ENCODE assay signal across 1 cellular context in the genomic region with DNA sequence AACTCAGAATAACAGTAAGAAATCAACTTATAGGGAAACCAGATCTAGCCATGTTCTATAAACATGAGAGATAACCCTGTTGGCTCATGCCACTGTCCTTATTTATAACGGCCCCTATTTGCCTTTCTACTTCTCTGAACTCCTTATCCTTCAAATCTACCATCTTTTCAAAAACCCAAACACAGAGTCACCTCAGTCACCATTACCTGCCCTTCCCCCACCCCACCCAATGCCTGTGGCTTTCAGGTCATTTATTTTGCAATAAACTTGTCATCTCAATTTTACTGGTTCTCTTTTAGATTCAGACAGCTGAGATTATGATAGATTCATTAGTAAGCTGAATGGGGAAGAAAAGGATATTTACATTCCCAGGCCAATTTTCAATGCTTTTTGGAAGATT.
TF ChIP-seq lines count a peak whose summit lies in the region.

No MANE protein-coding gene starts in this region.

TF ChIP-seq in K562, 482 proteins besides CTCF, POLR2A, EP300 and RAD21:
- TF ChIP-seq NBN (IDR thresholded peaks at IDR 0.05; ENCODE audit: low read depth) (no peak), HEY1 (CRISPR knock-in tag; IDR thresholded peaks at IDR 0.05; ENCODE audit: borderline replicate concordance) (no peak), DPF2 (IDR thresholded peaks at IDR 0.05) (0 out of 2 replicates have a peak, but pooled peaks have one; percentile 35), SMAD4 (CRISPR knock-in tag; conservative IDR thresholded peaks at IDR 0.05) (peak; percentile 75), NCOR1 (IDR thresholded peaks at IDR 0.05) (peak; percentile 25; the same call in 1 of the 2 replicates), ETS2 (tag; IDR thresholded peaks at IDR 0.05; ENCODE audit: borderline replicate concordance, poor library complexity, severe bottlenecking) (no peak), LEF1 (IDR thresholded peaks at IDR 0.05) (peak; percentile 50), NEUROD1 (IDR thresholded peaks at IDR 0.05; ENCODE audit: borderline replicate concordance, low read depth, low read length, partially characterized antibody) (no peak), ARID1B (IDR thresholded peaks at IDR 0.05) (0 out of 2 replicates have a peak, but pooled peaks have one; percentile 30), HDAC1 (IDR thresholded peaks at IDR 0.05) (peak in 1 of 2 experiments; percentile 25; a peak in 1 of 4 replicates), ZEB2 (IDR thresholded peaks at IDR 0.05) (peak; percentile 63), MYBL2 (IDR thresholded peaks at IDR 0.05; ENCODE audit: low read depth) (peak; percentile 44; the same call in 1 of the 2 replicates), MYBL2 (CRISPR knock-in tag; IDR thresholded peaks at IDR 0.05; ENCODE audit: borderline replicate concordance) (no peak), TEAD4 (IDR thresholded peaks at IDR 0.05; ENCODE audit: low read length) (0 out of 2 replicates have a peak, but pooled peaks have one; percentile 21), TEAD4 (CRISPR knock-in tag; IDR thresholded peaks at IDR 0.05; ENCODE audit: borderline replicate concordance) (no peak), MEIS2 (IDR thresholded peaks at IDR 0.05; ENCODE audit: partially characterized antibody) (peak; percentile 91), JUND (IDR thresholded peaks at IDR 0.05; ENCODE audit: borderline replicate concordance, low read depth, low read length) (0 out of 2 replicates have a peak, but pooled peaks have one; percentile 33), JUND (tag; IDR thresholded peaks at IDR 0.05; ENCODE audit: borderline replicate concordance, low read depth, low read length) (no peak), CC2D1A (IDR thresholded peaks at IDR 0.05) (peak; percentile 56; the same call in 1 of the 2 replicates), KDM1A (IDR thresholded peaks at IDR 0.05) (peak; percentile 51 to 63; a peak in 2 of 4 replicates), ZNF175 (CRISPR knock-in tag; IDR thresholded peaks at IDR 0.05; ENCODE audit: low read depth) (no peak), TBL1XR1 (IDR thresholded peaks at IDR 0.05; ENCODE audit: low read length in 2 of 2) (peak in 1 of 2 experiments; percentile 50; a peak in 1 of 4 replicates), SMARCA5 (IDR thresholded peaks at IDR 0.05) (0 out of 2 replicates have a peak, but pooled peaks have one; percentile 10)
- TF ChIP-seq, protein P1, sequence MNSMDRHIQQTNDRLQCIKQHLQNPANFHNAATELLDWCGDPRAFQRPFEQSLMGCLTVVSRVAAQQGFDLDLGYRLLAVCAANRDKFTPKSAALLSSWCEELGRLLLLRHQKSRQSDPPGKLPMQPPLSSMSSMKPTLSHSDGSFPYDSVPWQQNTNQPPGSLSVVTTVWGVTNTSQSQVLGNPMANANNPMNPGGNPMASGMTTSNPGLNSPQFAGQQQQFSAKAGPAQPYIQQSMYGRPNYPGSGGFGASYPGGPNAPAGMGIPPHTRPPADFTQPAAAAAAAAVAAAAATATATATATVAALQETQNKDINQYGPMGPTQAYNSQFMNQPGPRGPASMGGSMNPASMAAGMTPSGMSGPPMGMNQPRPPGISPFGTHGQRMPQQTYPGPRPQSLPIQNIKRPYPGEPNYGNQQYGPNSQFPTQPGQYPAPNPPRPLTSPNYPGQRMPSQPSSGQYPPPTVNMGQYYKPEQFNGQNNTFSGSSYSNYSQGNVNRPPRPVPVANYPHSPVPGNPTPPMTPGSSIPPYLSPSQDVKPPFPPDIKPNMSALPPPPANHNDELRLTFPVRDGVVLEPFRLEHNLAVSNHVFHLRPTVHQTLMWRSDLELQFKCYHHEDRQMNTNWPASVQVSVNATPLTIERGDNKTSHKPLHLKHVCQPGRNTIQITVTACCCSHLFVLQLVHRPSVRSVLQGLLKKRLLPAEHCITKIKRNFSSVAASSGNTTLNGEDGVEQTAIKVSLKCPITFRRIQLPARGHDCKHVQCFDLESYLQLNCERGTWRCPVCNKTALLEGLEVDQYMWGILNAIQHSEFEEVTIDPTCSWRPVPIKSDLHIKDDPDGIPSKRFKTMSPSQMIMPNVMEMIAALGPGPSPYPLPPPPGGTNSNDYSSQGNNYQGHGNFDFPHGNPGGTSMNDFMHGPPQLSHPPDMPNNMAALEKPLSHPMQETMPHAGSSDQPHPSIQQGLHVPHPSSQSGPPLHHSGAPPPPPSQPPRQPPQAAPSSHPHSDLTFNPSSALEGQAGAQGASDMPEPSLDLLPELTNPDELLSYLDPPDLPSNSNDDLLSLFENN (IDR thresholded peaks at IDR 0.05; ENCODE audit: low read depth in 2 of 2, low read length in 2 of 2): 0 out of 4 replicates have a peak, but pooled peaks of 1 of the 2 experiments have one; percentile 21
- TF ChIP-seq, protein P2, sequence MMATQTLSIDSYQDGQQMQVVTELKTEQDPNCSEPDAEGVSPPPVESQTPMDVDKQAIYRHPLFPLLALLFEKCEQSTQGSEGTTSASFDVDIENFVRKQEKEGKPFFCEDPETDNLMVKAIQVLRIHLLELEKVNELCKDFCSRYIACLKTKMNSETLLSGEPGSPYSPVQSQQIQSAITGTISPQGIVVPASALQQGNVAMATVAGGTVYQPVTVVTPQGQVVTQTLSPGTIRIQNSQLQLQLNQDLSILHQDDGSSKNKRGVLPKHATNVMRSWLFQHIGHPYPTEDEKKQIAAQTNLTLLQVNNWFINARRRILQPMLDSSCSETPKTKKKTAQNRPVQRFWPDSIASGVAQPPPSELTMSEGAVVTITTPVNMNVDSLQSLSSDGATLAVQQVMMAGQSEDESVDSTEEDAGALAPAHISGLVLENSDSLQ (IDR thresholded peaks at IDR 0.05): peak; percentile 55
- TF ChIP-seq, protein P3, sequence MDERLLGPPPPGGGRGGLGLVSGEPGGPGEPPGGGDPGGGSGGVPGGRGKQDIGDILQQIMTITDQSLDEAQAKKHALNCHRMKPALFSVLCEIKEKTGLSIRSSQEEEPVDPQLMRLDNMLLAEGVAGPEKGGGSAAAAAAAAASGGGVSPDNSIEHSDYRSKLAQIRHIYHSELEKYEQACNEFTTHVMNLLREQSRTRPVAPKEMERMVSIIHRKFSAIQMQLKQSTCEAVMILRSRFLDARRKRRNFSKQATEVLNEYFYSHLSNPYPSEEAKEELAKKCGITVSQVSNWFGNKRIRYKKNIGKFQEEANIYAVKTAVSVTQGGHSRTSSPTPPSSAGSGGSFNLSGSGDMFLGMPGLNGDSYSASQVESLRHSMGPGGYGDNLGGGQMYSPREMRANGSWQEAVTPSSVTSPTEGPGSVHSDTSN (CRISPR knock-in tag; IDR thresholded peaks at IDR 0.05; ENCODE audit: low read depth): no peak
- TF ChIP-seq, protein P3 (tag; conservative IDR thresholded peaks at IDR 0.05; ENCODE audit: low read depth): peak; percentile 93
- TF ChIP-seq, protein P4, sequence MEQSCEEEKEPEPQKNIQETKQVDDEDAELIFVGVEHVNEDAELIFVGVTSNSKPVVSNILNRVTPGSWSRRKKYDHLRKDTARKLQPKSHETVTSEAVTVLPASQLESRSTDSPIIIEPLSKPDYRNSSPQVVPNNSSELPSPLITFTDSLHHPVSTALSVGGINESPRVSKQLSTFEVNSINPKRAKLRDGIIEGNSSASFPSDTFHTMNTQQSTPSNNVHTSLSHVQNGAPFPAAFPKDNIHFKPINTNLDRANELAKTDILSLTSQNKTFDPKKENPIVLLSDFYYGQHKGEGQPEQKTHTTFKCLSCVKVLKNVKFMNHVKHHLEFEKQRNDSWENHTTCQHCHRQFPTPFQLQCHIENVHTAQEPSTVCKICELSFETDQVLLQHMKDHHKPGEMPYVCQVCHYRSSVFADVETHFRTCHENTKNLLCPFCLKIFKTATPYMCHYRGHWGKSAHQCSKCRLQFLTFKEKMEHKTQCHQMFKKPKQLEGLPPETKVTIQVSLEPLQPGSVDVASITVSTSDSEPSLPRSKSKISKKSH (CRISPR knock-in tag; IDR thresholded peaks at IDR 0.05): no peak
- TF ChIP-seq, protein P5, sequence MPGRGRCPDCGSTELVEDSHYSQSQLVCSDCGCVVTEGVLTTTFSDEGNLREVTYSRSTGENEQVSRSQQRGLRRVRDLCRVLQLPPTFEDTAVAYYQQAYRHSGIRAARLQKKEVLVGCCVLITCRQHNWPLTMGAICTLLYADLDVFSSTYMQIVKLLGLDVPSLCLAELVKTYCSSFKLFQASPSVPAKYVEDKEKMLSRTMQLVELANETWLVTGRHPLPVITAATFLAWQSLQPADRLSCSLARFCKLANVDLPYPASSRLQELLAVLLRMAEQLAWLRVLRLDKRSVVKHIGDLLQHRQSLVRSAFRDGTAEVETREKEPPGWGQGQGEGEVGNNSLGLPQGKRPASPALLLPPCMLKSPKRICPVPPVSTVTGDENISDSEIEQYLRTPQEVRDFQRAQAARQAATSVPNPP (IDR thresholded peaks at IDR 0.05; ENCODE audit: borderline replicate concordance, insufficient read depth, insufficient read length): no peak
- TF ChIP-seq, protein P6, sequence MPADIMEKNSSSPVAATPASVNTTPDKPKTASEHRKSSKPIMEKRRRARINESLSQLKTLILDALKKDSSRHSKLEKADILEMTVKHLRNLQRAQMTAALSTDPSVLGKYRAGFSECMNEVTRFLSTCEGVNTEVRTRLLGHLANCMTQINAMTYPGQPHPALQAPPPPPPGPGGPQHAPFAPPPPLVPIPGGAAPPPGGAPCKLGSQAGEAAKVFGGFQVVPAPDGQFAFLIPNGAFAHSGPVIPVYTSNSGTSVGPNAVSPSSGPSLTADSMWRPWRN (IDR thresholded peaks at IDR 0.05; ENCODE audit: low read depth): peak; percentile 38; the same call in 1 of the 2 replicates
TF ChIP-seq in K562: peak in this region for 19.
